ENCODE assay signal across 8 cellular contexts in the genomic region with DNA sequence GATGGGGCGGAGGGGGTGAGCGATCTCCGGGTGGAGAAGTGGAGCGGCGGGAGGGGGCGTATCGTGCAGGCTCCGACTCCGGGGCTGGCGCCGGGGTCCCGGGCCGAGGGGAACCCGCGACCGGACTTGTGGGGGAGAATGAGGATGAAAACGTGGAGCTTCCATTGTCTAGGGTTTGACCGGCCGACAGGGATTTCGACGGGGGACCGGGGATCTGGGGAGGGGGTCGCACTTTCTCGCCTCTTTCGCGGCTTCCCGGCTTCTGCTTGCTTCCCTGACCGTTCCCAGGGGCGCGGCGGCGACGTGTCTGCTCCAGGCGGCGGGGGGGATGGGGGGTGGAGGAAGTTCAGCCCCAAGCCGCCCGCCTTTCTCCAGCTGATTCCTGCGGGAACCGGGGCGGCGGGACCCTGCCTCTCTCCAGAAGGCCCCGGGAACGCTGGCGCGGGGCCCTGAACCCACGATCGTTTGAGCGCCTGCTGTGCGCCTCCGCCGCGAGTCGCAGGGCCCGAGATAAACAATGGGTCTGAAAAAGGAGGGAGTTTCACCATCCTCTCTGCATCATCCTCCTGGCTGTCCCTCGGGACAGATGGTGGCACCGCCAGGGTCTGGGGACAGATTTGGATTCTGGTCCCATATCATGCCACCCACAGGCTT. TPM values are rescaled to one million over a fixed set of nuclear protein-coding genes. Genes with fewer than 3 reads are reported as not detected.
DNase-seq lines count a peak whose midpoint lies in the region; ATAC-seq and TF ChIP-seq lines count a peak whose summit lies in the region.

No MANE protein-coding gene starts in this region.

- TF ChIP-seq POLR2A in tibial nerve (IDR thresholded peaks at IDR 0.05) = peak in 1 of 2 donors; percentile 7

- H3F3A ChIP-seq in GM23338 (replicated peaks; ENCODE audit: low read depth) = peaks cover 15% of the 10 kb centered on the region; the same call in 1 of the 2 replicates

- peaks cover 29% of the 10 kb centered on the region for H3K4me1 ChIP-seq in GM23338 (ENCODE audit: insufficient read depth)
- H3K4me1 ChIP-seq in duodenal mucosa (ENCODE audit: control insufficient read depth in 1 of 2, insufficient read depth in 2 of 2, low read length in 2 of 2) = peaks cover 24 to 25% of the 10 kb centered on the region in 2 donors
- peaks cover 9% of the 10 kb centered on the region for H3K4me1 ChIP-seq in mesodermal cell (ENCODE audit: control insufficient read depth, insufficient read depth, low read length, poor library complexity, severe bottlenecking)
- peaks cover 0 to 49% (median 43%) of the 10 kb centered on the region in 4 donors for H3K4me1 ChIP-seq in tibial nerve

- H3K27me3 ChIP-seq in GM23338 (ENCODE audit: insufficient read depth) (no peaks in the 10 kb centered on the region), duodenal mucosa (ENCODE audit: control insufficient read depth in 1 of 2, insufficient read depth in 2 of 2, low read length in 2 of 2) (no peaks in the 10 kb centered on the region), tibial nerve (no peaks in the 10 kb centered on the region)

- H3K79me2 ChIP-seq in GM23338 (replicated peaks; ENCODE audit: insufficient read depth) = peaks cover 49% of the 10 kb centered on the region

- H3K4me3 ChIP-seq in GM23338 (peak overlapping the region; percentile 90), duodenal mucosa (ENCODE audit: low read depth in 1 of 2, low read length in 2 of 2) (peak overlapping the region; percentile 81), mesodermal cell (ENCODE audit: extremely low read depth, insufficient read depth, low read length, poor library complexity, severe bottlenecking) (peak overlapping the region; percentile 89), tibial nerve (peak overlapping the region; percentile 76 to 98 (median 94))

- H3K9me3 ChIP-seq in duodenal mucosa (ENCODE audit: control insufficient read depth in 1 of 2, low read length in 2 of 2) (no peaks in the 10 kb centered on the region), mesodermal cell (ENCODE audit: control insufficient read depth, low read length) (no peaks in the 10 kb centered on the region), tibial nerve (no peaks in the 10 kb centered on the region)

- peak in 1 of 2 donors; percentile 66 for TF ChIP-seq EP300 in tibial nerve (IDR thresholded peaks at IDR 0.05)

- H4K20me1 ChIP-seq in GM23338 (replicated peaks; ENCODE audit: insufficient read depth) = no peaks in the 10 kb centered on the region; the same call in 1 of the 2 replicates

- peak overlapping the region; percentile 99 for H3K4me2 ChIP-seq in GM23338

- DNase-seq in ACHN (peak; percentile 8), GM23338 (ENCODE audit: low spot score) (peak; percentile 68), tibial nerve (ENCODE audit: low spot score in 2 of 2) (peak; percentile 61 to 64), NCI-H128 (lab: John Stamatoyannopoulos, UW; ENCODE audit: unreplicated experiment) (no peak)

- no peak overlapping the region for H2AFZ ChIP-seq in GM23338

- H3K36me3 ChIP-seq in GM23338 (ENCODE audit: insufficient read depth) = peaks cover 12% of the 10 kb centered on the region
- H3K36me3 ChIP-seq in duodenal mucosa (ENCODE audit: control insufficient read depth in 1 of 2, insufficient read depth in 2 of 2, low read length in 2 of 2) = peaks cover 11 to 14% of the 10 kb centered on the region in 2 donors
- H3K36me3 ChIP-seq in mesodermal cell (ENCODE audit: control insufficient read depth, insufficient read depth, low read length) = peaks cover 38% of the 10 kb centered on the region
- H3K36me3 ChIP-seq in tibial nerve = peaks cover 0 to 12% (median 0%) of the 10 kb centered on the region in 3 donors

- in situ Hi-C loops in ACHN (cut with HindIII; ENCODE audit: low pct_ligation_motif_present, low pct_unique_long_range_greater_than_20kb, low sequenced_read_pairs) = no loop called here

- no peaks in the 10 kb centered on the region for H3K9me2 ChIP-seq in GM23338 (ENCODE audit: insufficient read depth)

- peak; percentile 4 for ATAC-seq in GM23338
- no peak for ATAC-seq in HG03095 (IDR thresholded peaks at IDR 0.05; ENCODE audit: unreplicated experiment)

- H3K27ac ChIP-seq in GM23338 (ENCODE audit: low read depth) (peak overlapping the region; percentile 95), duodenal mucosa (ENCODE audit: low read depth, low read length) (peak overlapping the region; percentile 97), mesodermal cell (ENCODE audit: low read depth, low read length, severe bottlenecking) (peak overlapping the region; percentile 98), tibial nerve (peak overlapping the region; percentile 98 to 100 (median 100))

- H3K4me3 Mint-ChIP-seq in GM23338 = peak overlapping the region; percentile 87
- peak overlapping the region; percentile 86 for H3K4me3 Mint-ChIP-seq in T-helper 1 cell treated with Interleukin-12 subunit alpha and Interleukin-12 subunit beta and Interleukin-4 antibody, amounts not matched to agents 30 μg/mL and 1 μg/mL, for 36 hours

- peaks cover 33% of the 10 kb centered on the region for H3K4me1 Mint-ChIP-seq in GM23338
- peaks cover 67% of the 10 kb centered on the region for H3K4me1 Mint-ChIP-seq in T-helper 1 cell treated with Interleukin-12 subunit alpha and Interleukin-12 subunit beta and Interleukin-4 antibody, amounts not matched to agents 30 μg/mL and 1 μg/mL, for 36 hours (ENCODE audit: low read depth)

- TF ChIP-seq CTCF in GM23338 (conservative IDR thresholded peaks at IDR 0.05; ENCODE audit: low read depth in 2 of 2) = no peak
- no peak for TF ChIP-seq CTCF in tibial nerve (IDR thresholded peaks at IDR 0.05)

- peak overlapping the region; percentile 98 for H3K27ac Mint-ChIP-seq in GM23338
- H3K27ac Mint-ChIP-seq in T-helper 1 cell treated with Interleukin-12 subunit alpha and Interleukin-12 subunit beta and Interleukin-4 antibody, amounts not matched to agents 30 μg/mL and 1 μg/mL, for 36 hours = peak overlapping the region; percentile 96

- H3K9ac ChIP-seq in duodenal mucosa (ENCODE audit: low read depth in 1 of 2, low read length in 2 of 2) = peak overlapping the region; percentile 90 to 96

- peaks cover 50% of the 10 kb centered on the region for H3K27me3 Mint-ChIP-seq in GM23338 (ENCODE audit: insufficient read depth, low read depth, poor library complexity)
- no peaks in the 10 kb centered on the region for H3K27me3 Mint-ChIP-seq in T-helper 1 cell treated with Interleukin-12 subunit alpha and Interleukin-12 subunit beta and Interleukin-4 antibody, amounts not matched to agents 30 μg/mL and 1 μg/mL, for 36 hours (ENCODE audit: low read depth)

- WGBS in mesodermal cell (ENCODE audit: insufficient coverage in 2 of 2), 2 experiments = 0% methylated on average over 38 to 42 of the region's 56 CpGs
- WGBS in tibial nerve, 2 donors = 0 to 1% methylated on average over 22 to 31 of the region's 56 CpGs

- peaks cover 9% of the 10 kb centered on the region for H3K9me3 Mint-ChIP-seq in GM23338
- no peaks in the 10 kb centered on the region for H3K9me3 Mint-ChIP-seq in T-helper 1 cell treated with Interleukin-12 subunit alpha and Interleukin-12 subunit beta and Interleukin-4 antibody, amounts not matched to agents 30 μg/mL and 1 μg/mL, for 36 hours

- peaks cover 51% of the 10 kb centered on the region for H3K36me3 Mint-ChIP-seq in GM23338 (ENCODE audit: low read depth)
- peaks cover 40% of the 10 kb centered on the region for H3K36me3 Mint-ChIP-seq in T-helper 1 cell treated with Interleukin-12 subunit alpha and Interleukin-12 subunit beta and Interleukin-4 antibody, amounts not matched to agents 30 μg/mL and 1 μg/mL, for 36 hours (ENCODE audit: low read depth)

TF ChIP-seq in GM23338, 12 proteins besides CTCF, POLR2A, EP300 and RAD21:
- TF ChIP-seq, protein P1, sequence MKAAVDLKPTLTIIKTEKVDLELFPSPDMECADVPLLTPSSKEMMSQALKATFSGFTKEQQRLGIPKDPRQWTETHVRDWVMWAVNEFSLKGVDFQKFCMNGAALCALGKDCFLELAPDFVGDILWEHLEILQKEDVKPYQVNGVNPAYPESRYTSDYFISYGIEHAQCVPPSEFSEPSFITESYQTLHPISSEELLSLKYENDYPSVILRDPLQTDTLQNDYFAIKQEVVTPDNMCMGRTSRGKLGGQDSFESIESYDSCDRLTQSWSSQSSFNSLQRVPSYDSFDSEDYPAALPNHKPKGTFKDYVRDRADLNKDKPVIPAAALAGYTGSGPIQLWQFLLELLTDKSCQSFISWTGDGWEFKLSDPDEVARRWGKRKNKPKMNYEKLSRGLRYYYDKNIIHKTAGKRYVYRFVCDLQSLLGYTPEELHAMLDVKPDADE (IDR thresholded peaks at IDR 0.05) = no peak

RNA-seq across cellular contexts. Expression of a gene that starts 0.8 kb away (rescaled TPM):
- 237 and 288 TPM in 2 replicates for total RNA-seq in GM23338 (2014; rRNA removed; shearing (Covaris generic))
- polyA plus RNA-seq in GM23338 (2016; fragmentation: Nextera tagmentation; extraction: Ambion mirVana) = 204 and 223 TPM in 2 replicates
- polyA plus RNA-seq in mesodermal cell (2013, experiment 1 of 2) = 901 TPM
- 852 TPM for polyA plus RNA-seq in mesodermal cell (2013, experiment 2 of 2)
- 100 to 1,000 TPM; 471 to 530 (median 493) TPM for total RNA-seq in tibial nerve

RNA-seq across cellular contexts. Expression of a gene that starts 34.6 kb away (rescaled TPM):
- total RNA-seq in GM23338 (2014; rRNA removed; shearing (Covaris generic)) = 49.7 and 59.5 TPM in 2 replicates
- 48.0 and 53.1 TPM in 2 replicates for polyA plus RNA-seq in GM23338 (2016; fragmentation: Nextera tagmentation; extraction: Ambion mirVana)
- 46.7 TPM for polyA plus RNA-seq in mesodermal cell (2013, experiment 1 of 2)
- 50.4 TPM for polyA plus RNA-seq in mesodermal cell (2013, experiment 2 of 2)
- 10 to 100 TPM; 27.3 to 42.9 (median 36.3) TPM for total RNA-seq in tibial nerve
